24 cellular contexts compared by ENCODE assay signal in genomic region chr5:53983568-53984465, GRCh38.
DNase-seq lines count a peak whose midpoint lies in the region; ATAC-seq and TF ChIP-seq lines count a peak whose summit lies in the region.
"Had no signal": no experiment of that assay in that cellular context is flagged by ENCODE, and none has a peak within 500 bp of the region (broad histone marks: within the 10 kb centered on the region; RNA-seq: fewer than 3 reads in every experiment).

No MANE protein-coding gene starts in this region.

- H3K9me3 ChIP-seq in adipocyte (ENCODE audit: control insufficient read depth, low read length): peaks cover 4% of the 10 kb centered on the region
- H3K9me3 ChIP-seq: Caco-2, ovary had no signal

- peak overlapping the region; percentile 82 for H3K27ac Mint-ChIP-seq in HFFc6
- H3K27ac Mint-ChIP-seq: activated CD8-positive, alpha-beta T cell treated with anti-CD3 and anti-CD28 coated beads for 36 hours; activated naive CD4-positive, alpha-beta T cell treated with anti-CD3 and anti-CD28 coated beads, Interleukin-2, amount 50 U/mL, for 24 hours; B cell; naive thymus-derived CD8-positive, alpha-beta T cell; stimulated activated naive B cell treated with anti-CD40 and anti-IgM and Interleukin-4, amounts not matched to agents 10 μg/mL and 1 μg/mL and 100 μg/mL, for 72 hours; T-helper 1 cell treated with Interleukin-12 subunit alpha and Interleukin-12 subunit beta and Interleukin-4 antibody, amounts not matched to agents 30 μg/mL and 1 μg/mL, for 36 hours had no signal

- no peaks in the 10 kb centered on the region for H3K4me1 ChIP-seq in adipocyte (ENCODE audit: control insufficient read depth, insufficient read depth, low read length)
- H3K4me1 ChIP-seq: Caco-2 had no signal

- H3K4me1 Mint-ChIP-seq in HFFc6 (ENCODE audit: low read depth): peaks cover 41% of the 10 kb centered on the region
- H3K4me1 Mint-ChIP-seq: activated naive CD4-positive, alpha-beta T cell treated with anti-CD3 and anti-CD28 coated beads, Interleukin-2, amount 50 U/mL, for 24 hours; B cell; stimulated activated naive B cell treated with anti-CD40 and anti-IgM and Interleukin-4, amounts not matched to agents 10 μg/mL and 1 μg/mL and 100 μg/mL, for 72 hours had no signal

- no peaks in the 10 kb centered on the region for H3K27me3 ChIP-seq in BJ (ENCODE audit: control insufficient read depth, insufficient read depth, low read length)
- no peaks in the 10 kb centered on the region for H3K27me3 ChIP-seq in adipocyte (replicated peaks; ENCODE audit: control insufficient read depth, insufficient read depth, low read length)
- H3K27me3 ChIP-seq: ovary had no signal

- peak; percentile 63 for DNase-seq in BJ (ENCODE audit: low read depth)
- peak; percentile 88 for DNase-seq in HFFc6
- DNase-seq in adipocyte (ENCODE audit: low read depth): peak; percentile 22
- DNase-seq in fibroblast of villous mesenchyme (ENCODE audit: low read depth): peak; percentile 60
- DNase-seq in LoVo (ENCODE audit: low spot score): no peak
- no peak for DNase-seq in retina
- DNase-seq: activated CD8-positive, alpha-beta T cell treated with anti-CD3 and anti-CD28 coated beads for 36 hours; activated T-cell treated with anti-CD3 and anti-CD28 coated beads, Interleukin-2, amount 50 U/mL, for 48 hours; Caco-2; left cardiac atrium; naive thymus-derived CD8-positive, alpha-beta T cell; NCI-H1105 treated with DMSO at 0.1 percent for 48 hours; ovary; stimulated activated naive B cell treated with anti-CD40 and anti-IgM and Interleukin-4, amounts not matched to agents 10 μg/mL and 1 μg/mL and 100 μg/mL, for 72 hours; WERI-Rb-1 had no signal

- ATAC-seq in GM21447 (IDR thresholded peaks at IDR 0.05; ENCODE audit: unreplicated experiment): no peak
- no peak for ATAC-seq in HG03045 (IDR thresholded peaks at IDR 0.05; ENCODE audit: unreplicated experiment)
- ATAC-seq: activated CD8-positive, alpha-beta T cell treated with anti-CD3 and anti-CD28 coated beads for 36 hours; GM12878; HCT116; left cardiac atrium; naive thymus-derived CD8-positive, alpha-beta T cell; sciatic nerve; stimulated activated naive B cell treated with anti-CD40 and anti-IgM and Interleukin-4, amounts not matched to agents 10 μg/mL and 1 μg/mL and 100 μg/mL, for 72 hours had no signal

- H3K4me3 Mint-ChIP-seq in HFFc6: peak overlapping the region; percentile 31
- H3K4me3 Mint-ChIP-seq: activated CD8-positive, alpha-beta T cell treated with anti-CD3 and anti-CD28 coated beads for 36 hours; activated naive CD4-positive, alpha-beta T cell treated with anti-CD3 and anti-CD28 coated beads, Interleukin-2, amount 50 U/mL, for 24 hours; B cell; naive thymus-derived CD8-positive, alpha-beta T cell; stimulated activated naive B cell treated with anti-CD40 and anti-IgM and Interleukin-4, amounts not matched to agents 10 μg/mL and 1 μg/mL and 100 μg/mL, for 72 hours; T-helper 1 cell treated with Interleukin-12 subunit alpha and Interleukin-12 subunit beta and Interleukin-4 antibody, amounts not matched to agents 30 μg/mL and 1 μg/mL, for 36 hours had no signal

- no peaks in the 10 kb centered on the region for H3K36me3 ChIP-seq in BJ (ENCODE audit: control insufficient read depth, insufficient read depth, low read length)
- no peaks in the 10 kb centered on the region for H3K36me3 ChIP-seq in adipocyte (ENCODE audit: control insufficient read depth, insufficient read depth, low read length, severe bottlenecking)
- H3K36me3 ChIP-seq: ovary, WERI-Rb-1 had no signal

- no peak overlapping the region for H3K9ac ChIP-seq in adipocyte (ENCODE audit: low read length)

- peaks cover 11% of the 10 kb centered on the region for H3K36me3 Mint-ChIP-seq in HFFc6 (ENCODE audit: low read depth)

- H3K9me3 Mint-ChIP-seq in HFFc6: no peaks in the 10 kb centered on the region; the same call in none of the 2 replicates
- H3K9me3 Mint-ChIP-seq: T-helper 1 cell treated with Interleukin-12 subunit alpha and Interleukin-12 subunit beta and Interleukin-4 antibody, amounts not matched to agents 30 μg/mL and 1 μg/mL, for 36 hours had no signal

- no peak for TF ChIP-seq CTCF in BJ (IDR thresholded peaks at IDR 0.05; ENCODE audit: insufficient read depth, low read depth, low read length)
- no peak for TF ChIP-seq CTCF in HFFc6 (IDR thresholded peaks at IDR 0.05)
- TF ChIP-seq CTCF in fibroblast of villous mesenchyme (IDR thresholded peaks at IDR 0.05; ENCODE audit: insufficient read depth, low read depth, low read length): no peak

- H3K27me3 Mint-ChIP-seq in HFFc6 (ENCODE audit: insufficient read depth): peaks cover 2% of the 10 kb centered on the region
- H3K27me3 Mint-ChIP-seq: activated CD8-positive, alpha-beta T cell treated with anti-CD3 and anti-CD28 coated beads for 36 hours; activated naive CD4-positive, alpha-beta T cell treated with anti-CD3 and anti-CD28 coated beads, Interleukin-2, amount 50 U/mL, for 24 hours; B cell; naive thymus-derived CD8-positive, alpha-beta T cell; stimulated activated naive B cell treated with anti-CD40 and anti-IgM and Interleukin-4, amounts not matched to agents 10 μg/mL and 1 μg/mL and 100 μg/mL, for 72 hours had no signal

- POLR2A ChIA-PET in BJ (lab: Charles Lee): interaction anchor here (0.5 kb wide), 1 partner anchor 426 kb away, joined by 3 read pairs; no protein-coding TSS in a partner anchor

- CTCF ChIA-PET in BJ (lab: Yijun Ruan, JAX): interaction anchor here (0.8 to 1.0 kb wide), 2 partner anchors 10 to 24 kb away, joined by 3 read pairs; no protein-coding TSS in a partner anchor

- H3K4me3 ChIP-seq in BJ (ENCODE audit: low read depth, low read length) (no peak overlapping the region), adipocyte (ENCODE audit: low read length) (no peak overlapping the region), fibroblast of villous mesenchyme (ENCODE audit: low read depth, low read length) (no peak overlapping the region)
- H3K4me3 ChIP-seq: coronary artery, GM12878, ovary had no signal

Comparison
In these comparisons a context has a peak if more than half of its experiments do, and no peak if none do; other contexts are left out.
1. DNase-seq: peak in BJ (single experiment), HFFc6 (single experiment), adipocyte (single experiment) and fibroblast of villous mesenchyme (single experiment); none in LoVo (single experiment) and retina (single experiment).